11 cellular contexts compared by ENCODE assay signal in genomic region chr15:33104276-33104675, GRCh38.
DNase-seq lines count a peak whose midpoint lies in the region; ATAC-seq, FAIRE-seq and TF ChIP-seq lines count a peak whose summit lies in the region.
"Had no signal": no experiment of that assay in that cellular context is flagged by ENCODE, and none has a peak within 500 bp of the region (broad histone marks: within the 10 kb centered on the region; RNA-seq: fewer than 3 reads in every experiment).

No MANE protein-coding gene starts in this region.

- peak; percentile 60 to 100 for ATAC-seq in naive thymus-derived CD8-positive, alpha-beta T cell
- no peak for ATAC-seq in GM18907 (IDR thresholded peaks at IDR 0.05; ENCODE audit: unreplicated experiment)
- ATAC-seq: left cardiac atrium had no signal

- H3K27me3 Mint-ChIP-seq in astrocyte (ENCODE audit: low read depth, unreplicated experiment): no peaks in the 10 kb centered on the region
- no peaks in the 10 kb centered on the region for H3K27me3 Mint-ChIP-seq in naive thymus-derived CD8-positive, alpha-beta T cell

- no peaks in the 10 kb centered on the region for H3F3A ChIP-seq in MM.1S (ENCODE audit: insufficient read depth, low read length)

- H3K79me2 ChIP-seq in MM.1S (ENCODE audit: low read length): no peaks in the 10 kb centered on the region
- no peaks in the 10 kb centered on the region for H3K79me2 ChIP-seq in astrocyte (ENCODE audit: insufficient read depth, low read length)

- H3K4me1 ChIP-seq in MM.1S (ENCODE audit: low read length) (peaks cover 16% of the 10 kb centered on the region), astrocyte (ENCODE audit: insufficient read depth, low read length) (peaks cover 8% of the 10 kb centered on the region), transverse colon (no peaks in the 10 kb centered on the region)
- H3K4me1 ChIP-seq: tibial artery had no signal

- TF ChIP-seq POLR2A in transverse colon (IDR thresholded peaks at IDR 0.05): no peak

- no peak overlapping the region for H3K4me3 Mint-ChIP-seq in astrocyte (ENCODE audit: unreplicated experiment)
- H3K4me3 Mint-ChIP-seq in naive thymus-derived CD8-positive, alpha-beta T cell: peak overlapping the region in 7 of 10 donors; percentile 48 to 86 (median 66)

- H3K36me3 ChIP-seq in MM.1S (replicated peaks; ENCODE audit: insufficient read depth, low read length): no peaks in the 10 kb centered on the region
- no peaks in the 10 kb centered on the region for H3K36me3 ChIP-seq in astrocyte (ENCODE audit: insufficient read depth, low read length)
- H3K36me3 ChIP-seq in transverse colon: no peaks in the 10 kb centered on the region
- H3K36me3 ChIP-seq: tibial artery had no signal

- in situ Hi-C loops in GM13976 (cut with MboI; ENCODE audit: low sequenced_read_pairs, unreplicated experiment) (no loop called here), transverse colon (cut with MboI; ENCODE audit: low pct_ligation_motif_present in 1 of 4, low pct_unique_long_range_greater_than_20kb in 1 of 4, low sequenced_read_pairs in 3 of 4) (no loop called here)

- H4K20me1 ChIP-seq in MM.1S (ENCODE audit: insufficient read depth, low read length): no peaks in the 10 kb centered on the region
- H4K20me1 ChIP-seq in astrocyte (ENCODE audit: insufficient read depth, low read length): no peaks in the 10 kb centered on the region

- no peak overlapping the region for H3K4me3 ChIP-seq in MM.1S (ENCODE audit: low read length)
- no peak overlapping the region for H3K4me3 ChIP-seq in astrocyte (ENCODE audit: insufficient read depth, low read depth, low read length)
- H3K4me3 ChIP-seq in transverse colon: no peak overlapping the region
- H3K4me3 ChIP-seq: tibial artery had no signal

- no peaks in the 10 kb centered on the region for H3K9me2 ChIP-seq in MM.1S (replicated peaks; ENCODE audit: insufficient read depth, low read length)

- peaks cover 21% of the 10 kb centered on the region for H3K4me1 Mint-ChIP-seq in astrocyte (ENCODE audit: low read depth, unreplicated experiment)
- peaks cover 0 to 21% (median 7%) of the 10 kb centered on the region in 4 donors for H3K4me1 Mint-ChIP-seq in naive thymus-derived CD8-positive, alpha-beta T cell

- H3K4me2 ChIP-seq in MM.1S (ENCODE audit: low read depth, low read length) (peak overlapping the region; percentile 51), astrocyte (ENCODE audit: low read length) (peak overlapping the region; percentile 38)

- no peak for TF ChIP-seq EP300 in transverse colon (IDR thresholded peaks at IDR 0.05; ENCODE audit: low read depth)

- H3K27ac ChIP-seq in MM.1S (ENCODE audit: low read length) (no peak overlapping the region), astrocyte (ENCODE audit: low read depth, low read length) (peak overlapping the region; percentile 34), transverse colon (no peak overlapping the region)
- H3K27ac ChIP-seq: tibial artery had no signal

- intact Hi-C loops in transverse colon (cut with DNase I; ENCODE audit: low total_unique reads): no loop called here

- H3K36me3 Mint-ChIP-seq in astrocyte (ENCODE audit: low read depth, unreplicated experiment): no peaks in the 10 kb centered on the region
- peaks cover 0 to 9% (median 0%) of the 10 kb centered on the region in 3 donors for H3K36me3 Mint-ChIP-seq in naive thymus-derived CD8-positive, alpha-beta T cell

- TF ChIP-seq CTCF in MM.1S (IDR thresholded peaks at IDR 0.05; ENCODE audit: low read length): no peak
- no peak for TF ChIP-seq CTCF in astrocyte (IDR thresholded peaks at IDR 0.05; ENCODE audit: insufficient read depth, low read depth, low read length)
- no peak for TF ChIP-seq CTCF in GM13976 (IDR thresholded peaks at IDR 0.05; ENCODE audit: borderline replicate concordance, control extremely low read depth, extremely low read depth, insufficient read depth, missing control alignments)
- no peak for TF ChIP-seq CTCF in transverse colon (IDR thresholded peaks at IDR 0.05)

- POLR2A ChIA-PET in naive thymus-derived CD8-positive, alpha-beta T cell (lab: Charles Lee): no interaction called here

- H2AFZ ChIP-seq in MM.1S (ENCODE audit: low read length) (no peak overlapping the region), astrocyte (ENCODE audit: low read depth, low read length) (no peak overlapping the region)

- 48 to 49% methylated on average over 3 of the region's 3 CpGs for WGBS in transverse colon (ENCODE audit: low coverage in 1 of 2), 2 donors

- DNase-seq in ELR (ENCODE audit: low read depth): peak; percentile 83
- DNase-seq in MM.1S: peak; percentile 67
- peak; percentile 81 for DNase-seq in astrocyte (ENCODE audit: low read depth)
- peak in 4 of 10 donors; percentile 9 to 78 (median 46) for DNase-seq in naive thymus-derived CD8-positive, alpha-beta T cell
- DNase-seq in GM13976 (ENCODE audit: low spot score): no peak
- no peak for DNase-seq in transverse colon
- DNase-seq: cerebellar nuclear complex, left cardiac atrium, NCI-H1694, tibial artery had no signal

- H3K9ac ChIP-seq in MM.1S (ENCODE audit: low read length): no peak overlapping the region
- H3K9ac ChIP-seq in astrocyte (ENCODE audit: low read length): no peak overlapping the region

- FAIRE-seq in astrocyte (lab: Jason Lieb, UNC): peak; percentile 79

- H3K27me3 ChIP-seq in MM.1S (replicated peaks; ENCODE audit: insufficient read depth, low read length) (no peaks in the 10 kb centered on the region), astrocyte (ENCODE audit: insufficient read depth, low read length) (no peaks in the 10 kb centered on the region), transverse colon (no peaks in the 10 kb centered on the region)
- H3K27me3 ChIP-seq: tibial artery had no signal

- H3K27ac Mint-ChIP-seq in astrocyte (ENCODE audit: unreplicated experiment): peak overlapping the region; percentile 75
- peak overlapping the region in 6 of 10 donors; percentile 1 to 95 (median 58) for H3K27ac Mint-ChIP-seq in naive thymus-derived CD8-positive, alpha-beta T cell

- peaks cover 5% of the 10 kb centered on the region for H3K9me3 Mint-ChIP-seq in astrocyte (ENCODE audit: unreplicated experiment)
- H3K9me3 Mint-ChIP-seq in naive thymus-derived CD8-positive, alpha-beta T cell: peaks cover 0 to 16% (median 2%) of the 10 kb centered on the region in 9 donors

- H3K9me3 ChIP-seq in MM.1S (replicated peaks; ENCODE audit: insufficient read depth, low read length): no peaks in the 10 kb centered on the region
- H3K9me3 ChIP-seq in astrocyte (ENCODE audit: insufficient read depth, low read depth, low read length): no peaks in the 10 kb centered on the region
- H3K9me3 ChIP-seq in transverse colon: no peaks in the 10 kb centered on the region
- H3K9me3 ChIP-seq: tibial artery had no signal

Comparison
In these comparisons a context has a peak if more than half of its experiments do, and no peak if none do; other contexts are left out.
1. DNase-seq: peak in ELR (single experiment), MM.1S (single experiment) and astrocyte (single experiment); none in GM13976 (single experiment) and transverse colon (single experiment).